Comparison of ENCODE assay signal across 18 cellular contexts in genomic region chr5:60972225-60972624, GRCh38. TPM values are rescaled to one million over a fixed set of nuclear protein-coding genes. Genes with fewer than 3 reads are reported as not detected.
DNase-seq lines count a peak whose midpoint lies in the region; ATAC-seq, FAIRE-seq and TF ChIP-seq lines count a peak whose summit lies in the region.
"Had no signal": no experiment of that assay in that cellular context is flagged by ENCODE, and none has a peak within 500 bp of the region (broad histone marks: within the 10 kb centered on the region; RNA-seq: fewer than 3 reads in every experiment).

No MANE protein-coding gene starts in this region.

- intact Hi-C loops in gastrocnemius medialis (cut with DNase I; ENCODE audit: low total_unique reads) = no loop called here

- no peak overlapping the region for H3K4me3 ChIP-seq in gastrocnemius medialis
- H3K4me3 ChIP-seq: A549, HAP-1, mucosa of descending colon, spleen had no signal

- H3K4me1 ChIP-seq in gastrocnemius medialis = peaks cover 5 to 7% of the 10 kb centered on the region in 2 donors
- H3K4me1 ChIP-seq: A549, HAP-1, parathyroid adenoma, spleen had no signal

- no peak for ATAC-seq in gastrocnemius medialis
- ATAC-seq: A549, mucosa of descending colon had no signal

- FAIRE-seq in GM12891 (lab: Jason Lieb, UNC) = no peak
- FAIRE-seq: A549, G401.6, keratinocyte had no signal

- H3K9me3 ChIP-seq in gastrocnemius medialis = no peaks in the 10 kb centered on the region
- H3K9me3 ChIP-seq: HAP-1 had no signal

- TF ChIP-seq POLR2A in gastrocnemius medialis (IDR thresholded peaks at IDR 0.05) (no peak), GM12891 (IDR thresholded peaks at IDR 0.05; ENCODE audit: low read depth, low read length) (no peak)

- peaks cover 0 to 3% of the 10 kb centered on the region in 2 donors for H3K36me3 ChIP-seq in gastrocnemius medialis
- H3K36me3 ChIP-seq: HAP-1, spleen had no signal

- no peaks in the 10 kb centered on the region for H3K27me3 ChIP-seq in gastrocnemius medialis
- H3K27me3 ChIP-seq: spleen had no signal

- no peak overlapping the region for H3K27ac ChIP-seq in gastrocnemius medialis
- H3K27ac ChIP-seq: A549, parathyroid adenoma, spleen had no signal

- no peak for TF ChIP-seq CTCF in gastrocnemius medialis (IDR thresholded peaks at IDR 0.05 in 4 of 5, conservative IDR thresholded peaks at IDR 0.05 in 1 of 5)

- DNase-seq in activated CD4-positive, alpha-beta T cell treated with anti-CD3 and anti-CD28 coated beads for 4 hours = peak; percentile 14 to 28
- DNase-seq in activated CD4-positive, alpha-beta T cell treated with anti-CD3 and anti-CD28 coated beads, Interleukin-2, amount 50 U/mL, for 1 hour = no peak
- DNase-seq in activated CD4-positive, CD25-positive, alpha-beta regulatory T cell treated with anti-CD3 and anti-CD28 coated beads, Interleukin-2, amount 50 U/mL, for 72 hours = peak; percentile 37
- DNase-seq in kidney tubule cell (ENCODE audit: low spot score) = peak; percentile 63
- DNase-seq in stimulated activated CD8-positive, alpha-beta memory T cell treated with anti-CD3 and anti-CD28 coated beads, Interleukin-4, amount 100 ng/mL, for 24 hours (ENCODE audit: low read depth) = peak; percentile 11
- DNase-seq in gastrocnemius medialis = no peak
- DNase-seq in NCI-H2029 treated with DMSO at 0.1 percent for 48 hours (lab: John Stamatoyannopoulos, UW) = no peak
- no peak for DNase-seq in GM12891 (ENCODE audit: insufficient read length, low spot score)
- DNase-seq: mucosa of descending colon, NCI-H1930, NCI-H748 treated with DMSO at 0.1 percent for 48 hours, spleen, T-helper 9 cell had no signal

- in situ Hi-C loops in gastrocnemius medialis (cut with MboI; ENCODE audit: low sequenced_read_pairs in 4 of 4) = loop anchor here in 1 of 4 donors (25.0 kb wide), 1 partner anchor 690 kb away; no protein-coding TSS in a partner anchor

TF ChIP-seq in GM12891, 5 proteins besides CTCF, POLR2A, EP300 and RAD21:
- TF ChIP-seq TAF1 (IDR thresholded peaks at IDR 0.05; ENCODE audit: low read depth, low read length) = no peak
- no peak for TF ChIP-seq POU2F2 (IDR thresholded peaks at IDR 0.05; ENCODE audit: low read depth, low read length)
- no peak for TF ChIP-seq PAX5 (IDR thresholded peaks at IDR 0.05; ENCODE audit: insufficient read depth, low read length, severe bottlenecking)
- no peak for TF ChIP-seq SPI1 (IDR thresholded peaks at IDR 0.05; ENCODE audit: low read depth, low read length)
- TF ChIP-seq POLR2AphosphoS5 (IDR thresholded peaks at IDR 0.05; ENCODE audit: low read depth, low read length) = no peak

RNA-seq across cellular contexts. Expression of gene NDUFAF2, which starts 27.2 kb away (rescaled TPM):
- total RNA-seq in gastrocnemius medialis = 10 to 100 TPM; 25.8 to 54.3 (median 51.2) TPM
- polyA plus RNA-seq in GM12891 (2012; ENCODE audit: low read depth, missing spikeins) = 38.5 TPM

RNA-seq across cellular contexts. Expression of gene ERCC8, which starts 27.4 kb away (rescaled TPM):
- 1 to 10 TPM; 4.8 to 7.3 (median 5.6) TPM for total RNA-seq in gastrocnemius medialis
- 5.4 TPM for polyA plus RNA-seq in GM12891 (2012; ENCODE audit: low read depth, missing spikeins)

Comparison
In these comparisons a context has a peak if more than half of its experiments do, and no peak if none do; other contexts are left out.
1. DNase-seq: peak in activated CD4-positive, alpha-beta T cell treated with anti-CD3 and anti-CD28 coated beads for 4 hours (2 of 2), activated CD4-positive, CD25-positive, alpha-beta regulatory T cell treated with anti-CD3 and anti-CD28 coated beads, Interleukin-2, amount 50 U/mL, for 72 hours (single experiment), kidney tubule cell (single experiment) and stimulated activated CD8-positive, alpha-beta memory T cell treated with anti-CD3 and anti-CD28 coated beads, Interleukin-4, amount 100 ng/mL, for 24 hours (single experiment); none in activated CD4-positive, alpha-beta T cell treated with anti-CD3 and anti-CD28 coated beads, Interleukin-2, amount 50 U/mL, for 1 hour (single experiment), gastrocnemius medialis (0 of 2), NCI-H2029 treated with DMSO at 0.1 percent for 48 hours (single experiment) and GM12891 (single experiment).